In the genomic region with DNA sequence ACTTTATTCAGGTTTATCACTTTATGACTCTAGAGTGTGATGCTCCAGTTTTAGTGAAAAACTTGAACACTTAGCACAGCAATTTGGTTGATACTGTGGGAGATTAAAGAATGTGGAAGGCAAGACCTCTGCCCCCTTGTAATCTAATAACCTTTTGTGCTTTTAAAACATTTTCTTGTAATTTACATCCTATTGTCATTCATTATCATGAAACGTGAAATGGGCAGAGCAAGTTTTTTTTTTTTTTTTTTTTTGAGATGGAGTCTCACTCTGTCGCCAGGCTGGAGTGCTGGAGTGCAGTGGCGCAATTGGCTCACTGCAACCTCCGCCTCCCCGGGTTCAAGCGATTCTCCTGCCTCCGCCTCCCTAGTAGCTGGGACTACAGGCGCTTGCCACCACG, we compare ENCODE assay signal across 1 cellular context.
TF ChIP-seq lines count a peak whose summit lies in the region.

No MANE protein-coding gene starts in this region.

TF ChIP-seq in GM23338, 12 proteins besides CTCF, POLR2A, EP300 and RAD21 (continued from another document):
- TF ChIP-seq, protein P1, sequence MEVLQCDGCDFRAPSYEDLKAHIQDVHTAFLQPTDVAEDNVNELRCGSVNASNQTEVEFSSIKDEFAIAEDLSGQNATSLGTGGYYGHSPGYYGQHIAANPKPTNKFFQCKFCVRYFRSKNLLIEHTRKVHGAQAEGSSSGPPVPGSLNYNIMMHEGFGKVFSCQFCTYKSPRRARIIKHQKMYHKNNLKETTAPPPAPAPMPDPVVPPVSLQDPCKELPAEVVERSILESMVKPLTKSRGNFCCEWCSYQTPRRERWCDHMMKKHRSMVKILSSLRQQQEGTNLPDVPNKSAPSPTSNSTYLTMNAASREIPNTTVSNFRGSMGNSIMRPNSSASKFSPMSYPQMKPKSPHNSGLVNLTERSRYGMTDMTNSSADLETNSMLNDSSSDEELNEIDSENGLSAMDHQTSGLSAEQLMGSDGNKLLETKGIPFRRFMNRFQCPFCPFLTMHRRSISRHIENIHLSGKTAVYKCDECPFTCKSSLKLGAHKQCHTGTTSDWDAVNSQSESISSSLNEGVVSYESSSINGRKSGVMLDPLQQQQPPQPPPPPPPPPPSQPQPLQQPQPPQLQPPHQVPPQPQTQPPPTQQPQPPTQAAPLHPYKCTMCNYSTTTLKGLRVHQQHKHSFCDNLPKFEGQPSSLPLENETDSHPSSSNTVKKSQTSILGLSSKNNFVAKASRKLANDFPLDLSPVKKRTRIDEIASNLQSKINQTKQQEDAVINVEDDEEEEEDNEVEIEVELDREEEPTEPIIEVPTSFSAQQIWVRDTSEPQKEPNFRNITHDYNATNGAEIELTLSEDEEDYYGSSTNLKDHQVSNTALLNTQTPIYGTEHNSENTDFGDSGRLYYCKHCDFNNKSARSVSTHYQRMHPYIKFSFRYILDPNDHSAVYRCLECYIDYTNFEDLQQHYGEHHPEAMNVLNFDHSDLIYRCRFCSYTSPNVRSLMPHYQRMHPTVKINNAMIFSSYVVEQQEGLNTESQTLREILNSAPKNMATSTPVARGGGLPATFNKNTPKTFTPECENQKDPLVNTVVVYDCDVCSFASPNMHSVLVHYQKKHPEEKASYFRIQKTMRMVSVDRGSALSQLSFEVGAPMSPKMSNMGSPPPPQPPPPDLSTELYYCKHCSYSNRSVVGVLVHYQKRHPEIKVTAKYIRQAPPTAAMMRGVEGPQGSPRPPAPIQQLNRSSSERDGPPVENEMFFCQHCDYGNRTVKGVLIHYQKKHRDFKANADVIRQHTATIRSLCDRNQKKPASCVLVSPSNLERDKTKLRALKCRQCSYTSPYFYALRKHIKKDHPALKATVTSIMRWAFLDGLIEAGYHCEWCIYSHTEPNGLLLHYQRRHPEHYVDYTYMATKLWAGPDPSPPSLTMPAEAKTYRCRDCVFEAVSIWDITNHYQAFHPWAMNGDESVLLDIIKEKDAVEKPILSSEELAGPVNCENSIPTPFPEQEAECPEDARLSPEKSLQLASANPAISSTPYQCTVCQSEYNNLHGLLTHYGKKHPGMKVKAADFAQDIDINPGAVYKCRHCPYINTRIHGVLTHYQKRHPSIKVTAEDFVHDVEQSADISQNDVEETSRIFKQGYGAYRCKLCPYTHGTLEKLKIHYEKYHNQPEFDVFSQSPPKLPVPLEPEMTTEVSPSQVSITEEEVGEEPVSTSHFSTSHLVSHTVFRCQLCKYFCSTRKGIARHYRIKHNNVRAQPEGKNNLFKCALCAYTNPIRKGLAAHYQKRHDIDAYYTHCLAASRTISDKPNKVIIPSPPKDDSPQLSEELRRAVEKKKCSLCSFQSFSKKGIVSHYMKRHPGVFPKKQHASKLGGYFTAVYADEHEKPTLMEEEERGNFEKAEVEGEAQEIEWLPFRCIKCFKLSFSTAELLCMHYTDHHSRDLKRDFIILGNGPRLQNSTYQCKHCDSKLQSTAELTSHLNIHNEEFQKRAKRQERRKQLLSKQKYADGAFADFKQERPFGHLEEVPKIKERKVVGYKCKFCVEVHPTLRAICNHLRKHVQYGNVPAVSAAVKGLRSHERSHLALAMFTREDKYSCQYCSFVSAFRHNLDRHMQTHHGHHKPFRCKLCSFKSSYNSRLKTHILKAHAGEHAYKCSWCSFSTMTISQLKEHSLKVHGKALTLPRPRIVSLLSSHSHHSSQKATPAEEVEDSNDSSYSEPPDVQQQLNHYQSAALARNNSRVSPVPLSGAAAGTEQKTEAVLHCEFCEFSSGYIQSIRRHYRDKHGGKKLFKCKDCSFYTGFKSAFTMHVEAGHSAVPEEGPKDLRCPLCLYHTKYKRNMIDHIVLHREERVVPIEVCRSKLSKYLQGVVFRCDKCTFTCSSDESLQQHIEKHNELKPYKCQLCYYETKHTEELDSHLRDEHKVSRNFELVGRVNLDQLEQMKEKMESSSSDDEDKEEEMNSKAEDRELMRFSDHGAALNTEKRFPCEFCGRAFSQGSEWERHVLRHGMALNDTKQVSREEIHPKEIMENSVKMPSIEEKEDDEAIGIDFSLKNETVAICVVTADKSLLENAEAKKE (CRISPR knock-in tag; IDR thresholded peaks at IDR 0.05) = no peak
